In the genomic region with DNA sequence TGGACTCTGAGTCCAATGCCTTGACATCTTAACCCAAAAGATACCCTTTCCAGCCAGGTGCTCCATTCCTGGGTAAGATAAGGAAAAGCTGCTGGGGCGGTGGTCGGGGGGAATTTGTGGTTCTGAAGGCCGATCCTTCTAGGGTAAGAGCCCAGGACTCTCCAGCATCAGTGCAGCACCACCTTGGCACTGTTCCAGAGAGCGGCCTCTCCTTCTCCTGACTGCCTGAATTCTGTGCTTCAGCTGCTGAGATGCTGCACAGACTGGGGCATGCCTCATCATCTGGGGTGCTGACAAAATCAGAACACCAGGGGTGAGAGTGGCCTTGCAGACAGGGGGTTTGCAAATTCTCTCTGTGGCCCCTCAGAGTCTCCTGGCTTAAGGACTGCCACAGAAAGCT, we compare ENCODE assay signal across 20 cellular contexts.
"Had no signal": no experiment of that assay in that cellular context is flagged by ENCODE, and none has a peak within 500 bp of the region (broad histone marks: within the 10 kb centered on the region; RNA-seq: fewer than 3 reads in every experiment).

No MANE protein-coding gene starts in this region.

- FAIRE-seq: keratinocyte, small intestine had no signal

- H3K27me3 ChIP-seq: dorsolateral prefrontal cortex, gastrocnemius medialis, ovary, right lobe of liver, tibial nerve, upper lobe of left lung, uterus had no signal

- H3K4me3 Mint-ChIP-seq: naive thymus-derived CD8-positive, alpha-beta T cell; nephron progenitor cell; stimulated activated naive B cell treated with anti-CD40 and anti-IgM and Interleukin-4, amounts not matched to agents 10 μg/mL and 1 μg/mL and 100 μg/mL, for 72 hours; stimulated activated naive CD8-positive, alpha-beta T cell treated with anti-CD3 and anti-CD28 coated beads, Interleukin-15, Interleukin-2, amounts not matched to agents 100 ng/mL and 50 ng/mL, for 24 hours had no signal

- H3K4me3 ChIP-seq: dorsolateral prefrontal cortex, gastrocnemius medialis, lower lobe of right lung, ovary, right lobe of liver, thoracic aorta, tibial nerve, upper lobe of left lung, uterus had no signal

- H3K9me3 ChIP-seq: gastrocnemius medialis, lower lobe of right lung, ovary, right lobe of liver, thoracic aorta, tibial nerve, upper lobe of left lung, uterus had no signal

- H3K36me3 ChIP-seq: lower lobe of right lung, ovary, right lobe of liver, thoracic aorta, tibial nerve, upper lobe of left lung, uterus had no signal

- H3K36me3 Mint-ChIP-seq: naive thymus-derived CD8-positive, alpha-beta T cell; stimulated activated naive B cell treated with anti-CD40 and anti-IgM and Interleukin-4, amounts not matched to agents 10 μg/mL and 1 μg/mL and 100 μg/mL, for 72 hours had no signal

- DNase-seq: effector CD4-positive, alpha-beta T cell; gastrocnemius medialis; left ventricle myocardium superior; lower lobe of right lung; nephron progenitor cell; occipital lobe; ovary; right lobe of liver; small intestine; stimulated activated CD4-positive, alpha-beta T cell treated with anti-CD3 and anti-CD28 coated beads, Interleukin-2, amount 100 ng/mL, for 48 hours; stimulated activated naive B cell treated with anti-CD40 and anti-IgM and Interleukin-4, amounts not matched to agents 10 μg/mL and 1 μg/mL and 100 μg/mL, for 72 hours; upper lobe of left lung; uterus had no signal

- H3K27ac ChIP-seq: dorsolateral prefrontal cortex, lower lobe of right lung, ovary, right lobe of liver, thoracic aorta, tibial nerve, upper lobe of left lung, uterus had no signal

- H3K4me1 ChIP-seq: lower lobe of right lung, right lobe of liver, tibial nerve, upper lobe of left lung, uterus had no signal

- H3K9me3 Mint-ChIP-seq: naive thymus-derived CD8-positive, alpha-beta T cell; nephron progenitor cell; stimulated activated naive B cell treated with anti-CD40 and anti-IgM and Interleukin-4, amounts not matched to agents 10 μg/mL and 1 μg/mL and 100 μg/mL, for 72 hours; stimulated activated naive CD8-positive, alpha-beta T cell treated with anti-CD3 and anti-CD28 coated beads, Interleukin-15, Interleukin-2, amounts not matched to agents 100 ng/mL and 50 ng/mL, for 24 hours had no signal

- H3K4me1 Mint-ChIP-seq: naive thymus-derived CD8-positive, alpha-beta T cell; stimulated activated naive B cell treated with anti-CD40 and anti-IgM and Interleukin-4, amounts not matched to agents 10 μg/mL and 1 μg/mL and 100 μg/mL, for 72 hours had no signal

- H3K27ac Mint-ChIP-seq: naive thymus-derived CD8-positive, alpha-beta T cell; nephron progenitor cell; progenitor cell of endocrine pancreas; stimulated activated naive B cell treated with anti-CD40 and anti-IgM and Interleukin-4, amounts not matched to agents 10 μg/mL and 1 μg/mL and 100 μg/mL, for 72 hours; stimulated activated naive CD8-positive, alpha-beta T cell treated with anti-CD3 and anti-CD28 coated beads, Interleukin-15, Interleukin-2, amounts not matched to agents 100 ng/mL and 50 ng/mL, for 24 hours had no signal

- ATAC-seq: gastrocnemius medialis; left ventricle myocardium superior; lower lobe of right lung; naive thymus-derived CD8-positive, alpha-beta T cell; right lobe of liver; stimulated activated naive B cell treated with anti-CD40 and anti-IgM and Interleukin-4, amounts not matched to agents 10 μg/mL and 1 μg/mL and 100 μg/mL, for 72 hours had no signal

- H3K27me3 Mint-ChIP-seq: naive thymus-derived CD8-positive, alpha-beta T cell; progenitor cell of endocrine pancreas; stimulated activated naive CD8-positive, alpha-beta T cell treated with anti-CD3 and anti-CD28 coated beads, Interleukin-15, Interleukin-2, amounts not matched to agents 100 ng/mL and 50 ng/mL, for 24 hours had no signal
